Comparison of ENCODE assay signal across 23 cellular contexts in genomic region chr6:3872370-3872854, GRCh38. TPM values are rescaled to one million over a fixed set of nuclear protein-coding genes. Genes with fewer than 3 reads are reported as not detected.
DNase-seq lines count a peak whose midpoint lies in the region; ATAC-seq, FAIRE-seq and TF ChIP-seq lines count a peak whose summit lies in the region.
"Had no signal": no experiment of that assay in that cellular context is flagged by ENCODE, and none has a peak within 500 bp of the region (broad histone marks: within the 10 kb centered on the region; RNA-seq: fewer than 3 reads in every experiment).

No MANE protein-coding gene starts in this region.

- H4K20me1 ChIP-seq in GM23338 (replicated peaks; ENCODE audit: insufficient read depth) (no peaks in the 10 kb centered on the region), astrocyte (ENCODE audit: insufficient read depth, low read length) (no peaks in the 10 kb centered on the region), keratinocyte (ENCODE audit: control insufficient read depth, extremely low read depth, insufficient read depth, low read length) (no peaks in the 10 kb centered on the region)

- no peaks in the 10 kb centered on the region for H3K9me1 ChIP-seq in keratinocyte (ENCODE audit: control insufficient read depth, extremely low read depth, insufficient read depth, low read length)

- H3K27ac ChIP-seq in GM23338 (ENCODE audit: low read depth) = no peak overlapping the region
- no peak overlapping the region for H3K27ac ChIP-seq in astrocyte (ENCODE audit: low read depth, low read length)
- H3K27ac ChIP-seq in keratinocyte (ENCODE audit: control insufficient read depth, insufficient read depth, low read length) = no peak overlapping the region
- peak overlapping the region; percentile 78 to 86 for H3K27ac ChIP-seq in small intestine (ENCODE audit: low read depth in 1 of 2, low read length in 1 of 2)
- H3K27ac ChIP-seq: GM23248, HL-60, SK-N-MC had no signal

- DNase-seq in GM23338 (ENCODE audit: low spot score) (no peak), astrocyte (ENCODE audit: low read depth) (no peak), keratinocyte (ENCODE audit: low read depth, low spot score) (no peak), small intestine (peak; percentile 96), RKO (ENCODE audit: low spot score) (no peak), Calu3 (no peak)
- DNase-seq: CD4-positive, CD25-positive, alpha-beta regulatory T cell; DND-41; KBM-7; MM.1S; NCI-H1092; NCI-H1436; NCI-H187 treated with DMSO at 0.1 percent for 48 hours; NCI-H2107; OCI-M1; SHP77 treated with DMSO at 0.1 percent for 48 hours had no signal

- ATAC-seq in GM23338 = no peak
- no peak for ATAC-seq in HG02970 (IDR thresholded peaks at IDR 0.05; ENCODE audit: low FRiP score, unreplicated experiment)

- H3K9me3 Mint-ChIP-seq in GM23338 (no peaks in the 10 kb centered on the region), astrocyte (ENCODE audit: unreplicated experiment) (no peaks in the 10 kb centered on the region), Calu3 (ENCODE audit: low read depth, unreplicated experiment) (no peaks in the 10 kb centered on the region)
- H3K9me3 Mint-ChIP-seq: CD4-positive, CD25-positive, alpha-beta regulatory T cell had no signal

- no peaks in the 10 kb centered on the region for H3K27me3 ChIP-seq in GM23338 (ENCODE audit: insufficient read depth)
- no peaks in the 10 kb centered on the region for H3K27me3 ChIP-seq in astrocyte (ENCODE audit: insufficient read depth, low read length)
- peaks cover 3% of the 10 kb centered on the region for H3K27me3 ChIP-seq in keratinocyte (ENCODE audit: control insufficient read depth, extremely low read depth, insufficient read depth, low read length)
- H3K27me3 ChIP-seq in small intestine (ENCODE audit: control insufficient read depth in 2 of 2, insufficient read depth in 2 of 2, low read length in 2 of 2) = no peaks in the 10 kb centered on the region

- H3K36me3 ChIP-seq in GM23338 (ENCODE audit: insufficient read depth) (no peaks in the 10 kb centered on the region), astrocyte (ENCODE audit: insufficient read depth, low read length) (no peaks in the 10 kb centered on the region), keratinocyte (ENCODE audit: control insufficient read depth in 2 of 2, extremely low read depth in 1 of 2, insufficient read depth in 2 of 2, low read length in 2 of 2) (no peaks in the 10 kb centered on the region), small intestine (ENCODE audit: control insufficient read depth in 2 of 2, insufficient read depth in 2 of 2, low read length in 2 of 2) (no peaks in the 10 kb centered on the region)
- H3K36me3 ChIP-seq: HAP-1 had no signal

- H3K4me1 ChIP-seq in GM23338 (ENCODE audit: insufficient read depth) (no peaks in the 10 kb centered on the region), astrocyte (ENCODE audit: insufficient read depth, low read length) (no peaks in the 10 kb centered on the region), keratinocyte (ENCODE audit: control insufficient read depth, extremely low read depth, insufficient read depth, low read length) (peaks cover 14% of the 10 kb centered on the region), small intestine (ENCODE audit: control insufficient read depth in 2 of 2, insufficient read depth in 1 of 2, low read depth in 1 of 2, low read length in 1 of 2) (peaks cover 8 to 17% of the 10 kb centered on the region in 2 donors)
- H3K4me1 ChIP-seq: HAP-1 had no signal

- dilution Hi-C loops in keratinocyte (cut with MboI; ENCODE audit: extremely low pct_ligation_motif_present, low sequenced_read_pairs) = no loop called here

- WGBS in small intestine, 3 donors = 8 to 63% (median 40%) methylated on average over 12 of the region's 12 CpGs

- H3K79me2 ChIP-seq in GM23338 (replicated peaks; ENCODE audit: insufficient read depth) (no peaks in the 10 kb centered on the region), astrocyte (ENCODE audit: insufficient read depth, low read length) (no peaks in the 10 kb centered on the region), keratinocyte (ENCODE audit: control insufficient read depth, insufficient read depth, low read length) (no peaks in the 10 kb centered on the region)

- H3K4me3 Mint-ChIP-seq in GM23338 (no peak overlapping the region), astrocyte (ENCODE audit: unreplicated experiment) (no peak overlapping the region), Calu3 (ENCODE audit: low read depth, unreplicated experiment) (no peak overlapping the region)
- H3K4me3 Mint-ChIP-seq: CD4-positive, CD25-positive, alpha-beta regulatory T cell had no signal

- H3K4me3 ChIP-seq in GM23338 (no peak overlapping the region), astrocyte (ENCODE audit: insufficient read depth, low read depth, low read length) (no peak overlapping the region), keratinocyte (ENCODE audit: control insufficient read depth in 2 of 3, extremely low read depth in 1 of 3, insufficient read depth in 2 of 3, low read depth in 1 of 3, low read length in 3 of 3) (no peak overlapping the region), small intestine (ENCODE audit: low read depth in 1 of 2, low read length in 2 of 2) (no peak overlapping the region)
- H3K4me3 ChIP-seq: GM23248, HAP-1, SK-N-MC had no signal

- H3K9me2 ChIP-seq in GM23338 (ENCODE audit: insufficient read depth) = 0 out of 2 replicates have a peak, but pooled peaks cover 4% of the 10 kb centered on the region

- CTCF ChIA-PET in Calu3 (lab: Charles Lee) = no interaction called here

- FAIRE-seq in astrocyte (lab: Jason Lieb, UNC) (no peak), keratinocyte (lab: Jason Lieb, UNC) (no peak), small intestine (lab: Jason Lieb, UNC) (no peak)
- FAIRE-seq: GM12892 had no signal

- H3K27me3 Mint-ChIP-seq in GM23338 (ENCODE audit: insufficient read depth, low read depth, poor library complexity) (no peaks in the 10 kb centered on the region), astrocyte (ENCODE audit: low read depth, unreplicated experiment) (peaks cover 10% of the 10 kb centered on the region), Calu3 (ENCODE audit: unreplicated experiment) (no peaks in the 10 kb centered on the region)

- BruUV-seq in Calu3 (replicated peaks; lab: Mats Ljungman, UMichigan) = no TSS peak

- no peak overlapping the region for H3K9ac ChIP-seq in astrocyte (ENCODE audit: low read length)
- H3K9ac ChIP-seq in keratinocyte (ENCODE audit: control insufficient read depth, extremely low read depth, insufficient read depth, low read length) = no peak overlapping the region
- H3K9ac ChIP-seq: GM23248 had no signal

- H2AFZ ChIP-seq in GM23338 (0 out of 2 replicates have a peak overlapping the region, but pooled peaks have one; percentile 10), astrocyte (ENCODE audit: low read depth, low read length) (no peak overlapping the region), keratinocyte (ENCODE audit: control insufficient read depth, low read length) (peak overlapping the region; percentile 31)
- H2AFZ ChIP-seq: GM23248 had no signal

- H3K27ac Mint-ChIP-seq in GM23338 (no peak overlapping the region), astrocyte (ENCODE audit: unreplicated experiment) (peak overlapping the region; percentile 9), Calu3 (ENCODE audit: unreplicated experiment) (no peak overlapping the region)
- H3K27ac Mint-ChIP-seq: CD4-positive, CD25-positive, alpha-beta regulatory T cell had no signal

- intact Hi-C loops in Calu3 (cut with micrococcal nuclease; ENCODE audit: unreplicated experiment) = no loop called here

- H3K9me3 ChIP-seq in astrocyte (ENCODE audit: insufficient read depth, low read depth, low read length) = no peaks in the 10 kb centered on the region
- H3K9me3 ChIP-seq in keratinocyte (ENCODE audit: control insufficient read depth, low read depth, low read length) = no peaks in the 10 kb centered on the region
- H3K9me3 ChIP-seq in small intestine (ENCODE audit: control insufficient read depth, low read depth) = no peaks in the 10 kb centered on the region
- H3K9me3 ChIP-seq: HAP-1 had no signal

- TF ChIP-seq CTCF in GM23338 (conservative IDR thresholded peaks at IDR 0.05; ENCODE audit: low read depth in 2 of 2) (no peak), astrocyte (IDR thresholded peaks at IDR 0.05; ENCODE audit: insufficient read depth, low read depth, low read length) (no peak), keratinocyte (optimal IDR thresholded peaks at IDR 0.05 in 1 of 3, IDR thresholded peaks at IDR 0.05 in 1 of 3, conservative IDR thresholded peaks at IDR 0.05 in 1 of 3; ENCODE audit: extremely low read depth in 1 of 3, insufficient read depth in 2 of 3, low read length in 3 of 3) (no peak), Calu3 (IDR thresholded peaks at IDR 0.05; ENCODE audit: unreplicated experiment) (no peak)

- H3K4me1 Mint-ChIP-seq in GM23338 = peaks cover 4% of the 10 kb centered on the region
- peaks cover 9% of the 10 kb centered on the region for H3K4me1 Mint-ChIP-seq in astrocyte (ENCODE audit: low read depth, unreplicated experiment)
- peaks cover 43% of the 10 kb centered on the region for H3K4me1 Mint-ChIP-seq in Calu3 (ENCODE audit: low read depth, unreplicated experiment)

- H3F3A ChIP-seq in GM23338 (replicated peaks; ENCODE audit: low read depth) = no peaks in the 10 kb centered on the region

- no peaks in the 10 kb centered on the region for H3K36me3 Mint-ChIP-seq in GM23338 (ENCODE audit: low read depth)
- H3K36me3 Mint-ChIP-seq in astrocyte (ENCODE audit: low read depth, unreplicated experiment) = no peaks in the 10 kb centered on the region
- peaks cover 8% of the 10 kb centered on the region for H3K36me3 Mint-ChIP-seq in Calu3 (ENCODE audit: insufficient read depth, unreplicated experiment)
- H3K36me3 Mint-ChIP-seq: CD4-positive, CD25-positive, alpha-beta regulatory T cell had no signal

- no peak overlapping the region for H3K4me2 ChIP-seq in GM23338
- no peak overlapping the region for H3K4me2 ChIP-seq in astrocyte (ENCODE audit: low read length)
- H3K4me2 ChIP-seq in keratinocyte (ENCODE audit: control insufficient read depth, extremely low read depth, insufficient read depth, low read depth, low read length) = no peak overlapping the region

RNA-seq across cellular contexts. Expression of gene FAM50B, which starts 23.2 kb away (rescaled TPM):
- total RNA-seq in GM23338 (2014; rRNA removed; shearing (Covaris generic)) = 4.3 and 4.4 TPM in 2 replicates
- 3.3 and 4.8 TPM in 2 replicates for polyA plus RNA-seq in GM23338 (2016; fragmentation: Nextera tagmentation; extraction: Ambion mirVana)
- total RNA-seq in astrocyte = 4.6 and 5.0 TPM in 2 replicates
- polyA plus RNA-seq in keratinocyte = 3.8 to 4.0 TPM (median 3.9 TPM) in 3 replicates
- polyA plus RNA-seq in keratinocyte (2011; ENCODE audit: low read depth) = 0.80 TPM
- polyA plus RNA-seq in keratinocyte (2011; cell fraction: cytosol; rRNA removed) = 2.9 and 4.1 TPM in 2 replicates
- polyA plus RNA-seq in keratinocyte (2011; cell fraction: nucleus; rRNA removed) = 3.7 and 3.8 TPM in 2 replicates
- 2.8 and 5.9 TPM in 2 replicates for polyA plus RNA-seq in keratinocyte (2012; ENCODE audit: low replicate concordance)
- 0.69 to 1.6 TPM (median 1.1 TPM) in 3 replicates for polyA minus RNA-seq in keratinocyte
- polyA minus RNA-seq in keratinocyte (2011; cell fraction: cytosol; rRNA and poly(A)+ RNA removed) = 4.8 TPM
- polyA minus RNA-seq in keratinocyte (2011; cell fraction: nucleus; rRNA and poly(A)+ RNA removed) = 1.7 and 1.8 TPM in 2 replicates
- 10 to 100 TPM; 10.3 to 13.0 (median 11.9) TPM for polyA plus RNA-seq in small intestine
- total RNA-seq in Calu3 (2022) = 5.8 and 7.8 TPM in 2 replicates
- total RNA-seq: HT-29 had no signal

Comparison
In these comparisons a context has a peak if more than half of its experiments do, and no peak if none do; other contexts are left out.
1. H3K27ac ChIP-seq: peak in small intestine (2 of 2); none in GM23338 (single experiment), astrocyte (single experiment) and keratinocyte (single experiment).